ENCODE assay signal across 1 cellular context in the genomic region with DNA sequence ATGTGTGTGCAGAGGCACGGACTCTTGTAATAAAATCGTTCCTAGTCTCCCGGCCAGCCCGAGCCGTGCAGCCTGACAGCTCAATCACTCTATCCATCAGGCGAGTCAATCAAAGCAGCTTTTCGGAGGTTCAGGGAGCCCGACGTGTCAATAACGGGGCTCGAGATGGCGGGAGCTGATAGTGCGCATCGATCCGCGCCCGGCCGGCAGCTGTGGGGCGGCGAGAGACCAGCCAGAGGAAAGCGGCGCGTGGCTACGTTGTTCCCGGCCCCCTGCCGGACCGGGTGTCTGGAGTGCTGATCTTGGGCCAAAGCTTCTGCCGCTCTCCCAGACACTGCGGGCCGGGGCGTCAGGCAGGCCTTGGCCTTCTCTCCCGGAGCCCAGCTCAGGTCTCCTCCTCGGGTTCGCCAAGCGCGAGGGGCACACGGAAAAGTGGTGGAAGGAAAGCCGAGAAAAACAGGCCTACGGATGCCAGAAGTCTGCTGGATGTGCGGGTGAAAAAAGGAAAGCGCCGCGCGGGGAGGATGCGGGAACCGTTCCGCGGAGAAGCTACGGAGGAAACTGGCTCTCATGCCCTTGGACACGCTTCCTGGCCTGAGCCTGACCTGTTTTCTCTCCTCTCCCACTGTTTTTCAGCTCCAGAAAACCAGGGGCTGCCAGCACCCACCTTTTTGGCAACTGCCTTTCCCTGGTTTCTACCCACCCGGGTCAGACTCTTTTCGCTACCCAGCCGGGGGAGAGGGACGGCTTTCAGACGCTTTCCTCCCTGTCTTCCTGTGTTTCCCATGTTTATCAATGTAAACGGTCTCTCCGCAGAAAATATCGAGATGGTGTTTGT.
TF ChIP-seq lines count a peak whose summit lies in the region.

No MANE protein-coding gene starts in this region.

TF ChIP-seq in H1, 55 proteins besides CTCF, POLR2A, EP300 and RAD21:
- no peak for TF ChIP-seq NRF1 (IDR thresholded peaks at IDR 0.05; ENCODE audit: low read depth, low read length)
- TF ChIP-seq RXRA (IDR thresholded peaks at IDR 0.05; ENCODE audit: insufficient read depth, low read depth, low read length) = no peak
- TF ChIP-seq SP4 (IDR thresholded peaks at IDR 0.05; ENCODE audit: low read length) = no peak
- TF ChIP-seq RNF2 (IDR thresholded peaks at IDR 0.05; ENCODE audit: borderline replicate concordance, low read depth, low read length, missing control alignments, poor library complexity, severe bottlenecking) = peak; percentile 96
- TF ChIP-seq SRF (IDR thresholded peaks at IDR 0.05; ENCODE audit: low read depth, low read length) = no peak
- no peak for TF ChIP-seq GTF2F1 (IDR thresholded peaks at IDR 0.05; ENCODE audit: borderline replicate concordance, low read depth, low read length)
- TF ChIP-seq JUND (IDR thresholded peaks at IDR 0.05; ENCODE audit: low read length) = no peak
- TF ChIP-seq, protein P1, sequence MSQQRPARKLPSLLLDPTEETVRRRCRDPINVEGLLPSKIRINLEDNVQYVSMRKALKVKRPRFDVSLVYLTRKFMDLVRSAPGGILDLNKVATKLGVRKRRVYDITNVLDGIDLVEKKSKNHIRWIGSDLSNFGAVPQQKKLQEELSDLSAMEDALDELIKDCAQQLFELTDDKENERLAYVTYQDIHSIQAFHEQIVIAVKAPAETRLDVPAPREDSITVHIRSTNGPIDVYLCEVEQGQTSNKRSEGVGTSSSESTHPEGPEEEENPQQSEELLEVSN (IDR thresholded peaks at IDR 0.05) = no peak
- no peak for TF ChIP-seq CTBP2 (IDR thresholded peaks at IDR 0.05; ENCODE audit: borderline replicate concordance, insufficient read depth, insufficient read length, low read length)
- no peak for TF ChIP-seq ASH2L (IDR thresholded peaks at IDR 0.05; ENCODE audit: low read length)
- peak; percentile 97 for TF ChIP-seq SUZ12 (IDR thresholded peaks at IDR 0.05; ENCODE audit: low read length)
- TF ChIP-seq SAP30 (IDR thresholded peaks at IDR 0.05; ENCODE audit: insufficient read depth, insufficient replicate concordance, low read length) = no peak
- no peak for TF ChIP-seq CEBPB (IDR thresholded peaks at IDR 0.05; ENCODE audit: low read depth, low read length)
- no peak for TF ChIP-seq BRCA1 (IDR thresholded peaks at IDR 0.05; ENCODE audit: low read depth, low read length)
- no peak for TF ChIP-seq SP2 (IDR thresholded peaks at IDR 0.05; ENCODE audit: low read length)
- TF ChIP-seq EGR1 (IDR thresholded peaks at IDR 0.05; ENCODE audit: borderline replicate concordance, low read depth, low read length) = no peak
- TF ChIP-seq POU5F1 (IDR thresholded peaks at IDR 0.05; ENCODE audit: low read depth, low read length) = no peak
- no peak for TF ChIP-seq TBP (IDR thresholded peaks at IDR 0.05; ENCODE audit: low read depth, low read length)
- TF ChIP-seq BACH1 (IDR thresholded peaks at IDR 0.05; ENCODE audit: low read length) = no peak
- TF ChIP-seq CBX5 (IDR thresholded peaks at IDR 0.05; ENCODE audit: low read depth, low read length) = no peak
- TF ChIP-seq, protein P2, sequence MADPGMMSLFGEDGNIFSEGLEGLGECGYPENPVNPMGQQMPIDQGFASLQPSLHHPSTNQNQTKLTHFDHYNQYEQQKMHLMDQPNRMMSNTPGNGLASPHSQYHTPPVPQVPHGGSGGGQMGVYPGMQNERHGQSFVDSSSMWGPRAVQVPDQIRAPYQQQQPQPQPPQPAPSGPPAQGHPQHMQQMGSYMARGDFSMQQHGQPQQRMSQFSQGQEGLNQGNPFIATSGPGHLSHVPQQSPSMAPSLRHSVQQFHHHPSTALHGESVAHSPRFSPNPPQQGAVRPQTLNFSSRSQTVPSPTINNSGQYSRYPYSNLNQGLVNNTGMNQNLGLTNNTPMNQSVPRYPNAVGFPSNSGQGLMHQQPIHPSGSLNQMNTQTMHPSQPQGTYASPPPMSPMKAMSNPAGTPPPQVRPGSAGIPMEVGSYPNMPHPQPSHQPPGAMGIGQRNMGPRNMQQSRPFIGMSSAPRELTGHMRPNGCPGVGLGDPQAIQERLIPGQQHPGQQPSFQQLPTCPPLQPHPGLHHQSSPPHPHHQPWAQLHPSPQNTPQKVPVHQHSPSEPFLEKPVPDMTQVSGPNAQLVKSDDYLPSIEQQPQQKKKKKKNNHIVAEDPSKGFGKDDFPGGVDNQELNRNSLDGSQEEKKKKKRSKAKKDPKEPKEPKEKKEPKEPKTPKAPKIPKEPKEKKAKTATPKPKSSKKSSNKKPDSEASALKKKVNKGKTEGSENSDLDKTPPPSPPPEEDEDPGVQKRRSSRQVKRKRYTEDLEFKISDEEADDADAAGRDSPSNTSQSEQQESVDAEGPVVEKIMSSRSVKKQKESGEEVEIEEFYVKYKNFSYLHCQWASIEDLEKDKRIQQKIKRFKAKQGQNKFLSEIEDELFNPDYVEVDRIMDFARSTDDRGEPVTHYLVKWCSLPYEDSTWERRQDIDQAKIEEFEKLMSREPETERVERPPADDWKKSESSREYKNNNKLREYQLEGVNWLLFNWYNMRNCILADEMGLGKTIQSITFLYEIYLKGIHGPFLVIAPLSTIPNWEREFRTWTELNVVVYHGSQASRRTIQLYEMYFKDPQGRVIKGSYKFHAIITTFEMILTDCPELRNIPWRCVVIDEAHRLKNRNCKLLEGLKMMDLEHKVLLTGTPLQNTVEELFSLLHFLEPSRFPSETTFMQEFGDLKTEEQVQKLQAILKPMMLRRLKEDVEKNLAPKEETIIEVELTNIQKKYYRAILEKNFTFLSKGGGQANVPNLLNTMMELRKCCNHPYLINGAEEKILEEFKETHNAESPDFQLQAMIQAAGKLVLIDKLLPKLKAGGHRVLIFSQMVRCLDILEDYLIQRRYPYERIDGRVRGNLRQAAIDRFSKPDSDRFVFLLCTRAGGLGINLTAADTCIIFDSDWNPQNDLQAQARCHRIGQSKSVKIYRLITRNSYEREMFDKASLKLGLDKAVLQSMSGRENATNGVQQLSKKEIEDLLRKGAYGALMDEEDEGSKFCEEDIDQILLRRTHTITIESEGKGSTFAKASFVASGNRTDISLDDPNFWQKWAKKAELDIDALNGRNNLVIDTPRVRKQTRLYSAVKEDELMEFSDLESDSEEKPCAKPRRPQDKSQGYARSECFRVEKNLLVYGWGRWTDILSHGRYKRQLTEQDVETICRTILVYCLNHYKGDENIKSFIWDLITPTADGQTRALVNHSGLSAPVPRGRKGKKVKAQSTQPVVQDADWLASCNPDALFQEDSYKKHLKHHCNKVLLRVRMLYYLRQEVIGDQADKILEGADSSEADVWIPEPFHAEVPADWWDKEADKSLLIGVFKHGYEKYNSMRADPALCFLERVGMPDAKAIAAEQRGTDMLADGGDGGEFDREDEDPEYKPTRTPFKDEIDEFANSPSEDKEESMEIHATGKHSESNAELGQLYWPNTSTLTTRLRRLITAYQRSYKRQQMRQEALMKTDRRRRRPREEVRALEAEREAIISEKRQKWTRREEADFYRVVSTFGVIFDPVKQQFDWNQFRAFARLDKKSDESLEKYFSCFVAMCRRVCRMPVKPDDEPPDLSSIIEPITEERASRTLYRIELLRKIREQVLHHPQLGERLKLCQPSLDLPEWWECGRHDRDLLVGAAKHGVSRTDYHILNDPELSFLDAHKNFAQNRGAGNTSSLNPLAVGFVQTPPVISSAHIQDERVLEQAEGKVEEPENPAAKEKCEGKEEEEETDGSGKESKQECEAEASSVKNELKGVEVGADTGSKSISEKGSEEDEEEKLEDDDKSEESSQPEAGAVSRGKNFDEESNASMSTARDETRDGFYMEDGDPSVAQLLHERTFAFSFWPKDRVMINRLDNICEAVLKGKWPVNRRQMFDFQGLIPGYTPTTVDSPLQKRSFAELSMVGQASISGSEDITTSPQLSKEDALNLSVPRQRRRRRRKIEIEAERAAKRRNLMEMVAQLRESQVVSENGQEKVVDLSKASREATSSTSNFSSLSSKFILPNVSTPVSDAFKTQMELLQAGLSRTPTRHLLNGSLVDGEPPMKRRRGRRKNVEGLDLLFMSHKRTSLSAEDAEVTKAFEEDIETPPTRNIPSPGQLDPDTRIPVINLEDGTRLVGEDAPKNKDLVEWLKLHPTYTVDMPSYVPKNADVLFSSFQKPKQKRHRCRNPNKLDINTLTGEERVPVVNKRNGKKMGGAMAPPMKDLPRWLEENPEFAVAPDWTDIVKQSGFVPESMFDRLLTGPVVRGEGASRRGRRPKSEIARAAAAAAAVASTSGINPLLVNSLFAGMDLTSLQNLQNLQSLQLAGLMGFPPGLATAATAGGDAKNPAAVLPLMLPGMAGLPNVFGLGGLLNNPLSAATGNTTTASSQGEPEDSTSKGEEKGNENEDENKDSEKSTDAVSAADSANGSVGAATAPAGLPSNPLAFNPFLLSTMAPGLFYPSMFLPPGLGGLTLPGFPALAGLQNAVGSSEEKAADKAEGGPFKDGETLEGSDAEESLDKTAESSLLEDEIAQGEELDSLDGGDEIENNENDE (IDR thresholded peaks at IDR 0.05; ENCODE audit: insufficient replicate concordance, low read length) = no peak
- no peak for TF ChIP-seq ATF3 (IDR thresholded peaks at IDR 0.05; ENCODE audit: insufficient read depth, low read depth, low read length)
- TF ChIP-seq KDM1A (IDR thresholded peaks at IDR 0.05; ENCODE audit: borderline replicate concordance, low read length) = no peak
- no peak for TF ChIP-seq CREB1 (IDR thresholded peaks at IDR 0.05)
- no peak for TF ChIP-seq KDM4A (IDR thresholded peaks at IDR 0.05; ENCODE audit: low read depth, low read length, severe bottlenecking)
- TF ChIP-seq TEAD4 (IDR thresholded peaks at IDR 0.05; ENCODE audit: low read depth, low read length) = no peak
- TF ChIP-seq MAFK (IDR thresholded peaks at IDR 0.05; ENCODE audit: low read depth, low read length) = no peak
- TF ChIP-seq KDM5A (IDR thresholded peaks at IDR 0.05; ENCODE audit: low read length) = no peak
- TF ChIP-seq PHF8 (conservative IDR thresholded peaks at IDR 0.05; ENCODE audit: low read depth, low read length) = no peak
- peak; percentile 100 for TF ChIP-seq EZH2 (IDR thresholded peaks at IDR 0.05; ENCODE audit: low read depth, low read length, severe bottlenecking)
- TF ChIP-seq FOSL1 (IDR thresholded peaks at IDR 0.05; ENCODE audit: insufficient read depth, low read depth, low read length) = no peak
- TF ChIP-seq NANOG (IDR thresholded peaks at IDR 0.05; ENCODE audit: insufficient read depth, low read depth, low read length, poor library complexity, severe bottlenecking) = no peak
- no peak for TF ChIP-seq SIRT6 (IDR thresholded peaks at IDR 0.05; ENCODE audit: low read length)
- no peak for TF ChIP-seq GABPA (IDR thresholded peaks at IDR 0.05; ENCODE audit: borderline replicate concordance, insufficient read depth, low read length)
- no peak for TF ChIP-seq RFX5 (IDR thresholded peaks at IDR 0.05; ENCODE audit: borderline replicate concordance, low read depth, low read length)
- TF ChIP-seq CHD2 (IDR thresholded peaks at IDR 0.05; ENCODE audit: low read length) = no peak
- TF ChIP-seq TCF12 (IDR thresholded peaks at IDR 0.05; ENCODE audit: low read depth, low read length) = 0 out of 2 replicates have a peak, but pooled peaks have one; percentile 50
- no peak for TF ChIP-seq CHD1 (IDR thresholded peaks at IDR 0.05; ENCODE audit: low read depth, low read length)
- TF ChIP-seq SP1 (IDR thresholded peaks at IDR 0.05; ENCODE audit: low read depth, low read length) = no peak
- no peak for TF ChIP-seq USF2 (IDR thresholded peaks at IDR 0.05; ENCODE audit: low read length)
- TF ChIP-seq CBX8 (IDR thresholded peaks at IDR 0.05; ENCODE audit: borderline replicate concordance, low read depth, low read length) = peak; percentile 60; the same call in 1 of the 2 replicates
